Comparison of ENCODE assay signal across 1 cellular context in the genomic region with DNA sequence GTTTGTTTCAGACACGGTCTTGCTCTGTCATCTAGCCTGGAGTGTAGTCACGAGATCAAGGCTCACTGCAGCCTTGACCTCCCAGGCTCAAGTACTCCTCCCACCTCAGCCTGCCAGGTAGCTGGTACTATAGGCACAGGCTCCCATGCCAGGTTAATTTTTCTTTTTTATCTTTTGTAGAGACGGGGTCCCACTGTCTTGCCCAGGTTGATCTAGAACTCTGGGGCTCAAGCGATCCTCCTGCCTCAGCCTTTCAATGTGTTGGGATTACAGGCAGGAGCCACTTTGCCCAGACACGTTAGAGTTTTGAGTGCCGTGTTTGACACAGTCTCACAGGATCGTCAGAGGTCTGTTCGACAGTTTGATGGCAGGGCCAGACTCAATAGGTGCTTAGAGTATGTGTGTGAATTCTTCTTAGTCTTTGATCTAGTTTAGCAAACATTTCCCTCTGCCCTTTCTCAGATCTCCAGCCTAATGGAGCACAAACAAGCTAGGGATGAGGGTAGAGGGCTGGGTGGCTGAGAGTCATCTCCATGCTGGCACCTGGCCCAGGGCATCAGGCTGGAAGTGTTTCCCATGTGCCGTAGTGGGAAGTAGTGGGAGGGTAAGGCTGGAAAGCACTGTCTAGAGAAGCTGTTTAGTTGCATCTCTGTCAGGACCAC.
TF ChIP-seq lines count a peak whose summit lies in the region.

No MANE protein-coding gene starts in this region.

TF ChIP-seq in HepG2, 621 proteins besides CTCF, POLR2A, EP300 and RAD21 (continued from another document and continues in another):
- TF ChIP-seq, protein P1, sequence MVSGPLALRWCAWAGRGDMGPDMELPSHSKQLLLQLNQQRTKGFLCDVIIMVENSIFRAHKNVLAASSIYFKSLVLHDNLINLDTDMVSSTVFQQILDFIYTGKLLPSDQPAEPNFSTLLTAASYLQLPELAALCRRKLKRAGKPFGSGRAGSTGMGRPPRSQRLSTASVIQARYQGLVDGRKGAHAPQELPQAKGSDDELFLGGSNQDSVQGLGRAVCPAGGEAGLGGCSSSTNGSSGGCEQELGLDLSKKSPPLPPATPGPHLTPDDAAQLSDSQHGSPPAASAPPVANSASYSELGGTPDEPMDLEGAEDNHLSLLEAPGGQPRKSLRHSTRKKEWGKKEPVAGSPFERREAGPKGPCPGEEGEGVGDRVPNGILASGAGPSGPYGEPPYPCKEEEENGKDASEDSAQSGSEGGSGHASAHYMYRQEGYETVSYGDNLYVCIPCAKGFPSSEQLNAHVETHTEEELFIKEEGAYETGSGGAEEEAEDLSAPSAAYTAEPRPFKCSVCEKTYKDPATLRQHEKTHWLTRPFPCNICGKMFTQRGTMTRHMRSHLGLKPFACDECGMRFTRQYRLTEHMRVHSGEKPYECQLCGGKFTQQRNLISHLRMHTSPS (CRISPR knock-in tag; IDR thresholded peaks at IDR 0.05; ENCODE audit: low read depth): peak; percentile 61; the same call in 1 of the 2 replicates
- TF ChIP-seq, protein P2, sequence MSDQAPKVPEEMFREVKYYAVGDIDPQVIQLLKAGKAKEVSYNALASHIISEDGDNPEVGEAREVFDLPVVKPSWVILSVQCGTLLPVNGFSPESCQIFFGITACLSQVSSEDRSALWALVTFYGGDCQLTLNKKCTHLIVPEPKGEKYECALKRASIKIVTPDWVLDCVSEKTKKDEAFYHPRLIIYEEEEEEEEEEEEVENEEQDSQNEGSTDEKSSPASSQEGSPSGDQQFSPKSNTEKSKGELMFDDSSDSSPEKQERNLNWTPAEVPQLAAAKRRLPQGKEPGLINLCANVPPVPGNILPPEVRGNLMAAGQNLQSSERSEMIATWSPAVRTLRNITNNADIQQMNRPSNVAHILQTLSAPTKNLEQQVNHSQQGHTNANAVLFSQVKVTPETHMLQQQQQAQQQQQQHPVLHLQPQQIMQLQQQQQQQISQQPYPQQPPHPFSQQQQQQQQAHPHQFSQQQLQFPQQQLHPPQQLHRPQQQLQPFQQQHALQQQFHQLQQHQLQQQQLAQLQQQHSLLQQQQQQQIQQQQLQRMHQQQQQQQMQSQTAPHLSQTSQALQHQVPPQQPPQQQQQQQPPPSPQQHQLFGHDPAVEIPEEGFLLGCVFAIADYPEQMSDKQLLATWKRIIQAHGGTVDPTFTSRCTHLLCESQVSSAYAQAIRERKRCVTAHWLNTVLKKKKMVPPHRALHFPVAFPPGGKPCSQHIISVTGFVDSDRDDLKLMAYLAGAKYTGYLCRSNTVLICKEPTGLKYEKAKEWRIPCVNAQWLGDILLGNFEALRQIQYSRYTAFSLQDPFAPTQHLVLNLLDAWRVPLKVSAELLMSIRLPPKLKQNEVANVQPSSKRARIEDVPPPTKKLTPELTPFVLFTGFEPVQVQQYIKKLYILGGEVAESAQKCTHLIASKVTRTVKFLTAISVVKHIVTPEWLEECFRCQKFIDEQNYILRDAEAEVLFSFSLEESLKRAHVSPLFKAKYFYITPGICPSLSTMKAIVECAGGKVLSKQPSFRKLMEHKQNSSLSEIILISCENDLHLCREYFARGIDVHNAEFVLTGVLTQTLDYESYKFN (CRISPR knock-in tag; conservative IDR thresholded peaks at IDR 0.05): peak; percentile 75
- TF ChIP-seq ZFP36L1 (CRISPR knock-in tag; IDR thresholded peaks at IDR 0.05): no peak
- TF ChIP-seq ZNF883 (CRISPR knock-in tag; IDR thresholded peaks at IDR 0.05; ENCODE audit: not compliant biosample characterization): no peak
- TF ChIP-seq, protein P3, sequence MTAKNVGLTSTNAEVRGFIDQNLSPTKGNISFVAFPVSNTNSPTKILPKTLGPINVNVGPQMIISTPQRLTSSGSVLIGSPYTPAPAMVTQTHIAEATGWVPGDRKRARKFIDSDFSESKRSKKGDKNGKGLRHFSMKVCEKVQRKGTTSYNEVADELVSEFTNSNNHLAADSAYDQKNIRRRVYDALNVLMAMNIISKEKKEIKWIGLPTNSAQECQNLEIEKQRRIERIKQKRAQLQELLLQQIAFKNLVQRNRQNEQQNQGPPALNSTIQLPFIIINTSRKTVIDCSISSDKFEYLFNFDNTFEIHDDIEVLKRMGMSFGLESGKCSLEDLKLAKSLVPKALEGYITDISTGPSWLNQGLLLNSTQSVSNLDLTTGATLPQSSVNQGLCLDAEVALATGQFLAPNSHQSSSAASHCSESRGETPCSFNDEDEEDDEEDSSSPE (CRISPR knock-in tag; IDR thresholded peaks at IDR 0.05): 0 out of 2 replicates have a peak, but pooled peaks have one; percentile 8
- 0 out of 2 replicates have a peak, but pooled peaks have one; percentile 73 for TF ChIP-seq ARID2 (CRISPR knock-in tag; IDR thresholded peaks at IDR 0.05; ENCODE audit: borderline replicate concordance)
- 0 out of 2 replicates have a peak, but pooled peaks have one; percentile 41 for TF ChIP-seq ZNF788 (CRISPR knock-in tag; IDR thresholded peaks at IDR 0.05; ENCODE audit: borderline replicate concordance)
- TF ChIP-seq BHLHE40 (IDR thresholded peaks at IDR 0.05; ENCODE audit: low read length): peak; percentile 82
- peak; percentile 66 for TF ChIP-seq ASH2L (IDR thresholded peaks at IDR 0.05; ENCODE audit: insufficient read length, low read depth, low read length)
- 0 out of 2 replicates have a peak, but pooled peaks have one; percentile 12 for TF ChIP-seq CEBPG (CRISPR knock-in tag; IDR thresholded peaks at IDR 0.05)
- TF ChIP-seq, protein P4, sequence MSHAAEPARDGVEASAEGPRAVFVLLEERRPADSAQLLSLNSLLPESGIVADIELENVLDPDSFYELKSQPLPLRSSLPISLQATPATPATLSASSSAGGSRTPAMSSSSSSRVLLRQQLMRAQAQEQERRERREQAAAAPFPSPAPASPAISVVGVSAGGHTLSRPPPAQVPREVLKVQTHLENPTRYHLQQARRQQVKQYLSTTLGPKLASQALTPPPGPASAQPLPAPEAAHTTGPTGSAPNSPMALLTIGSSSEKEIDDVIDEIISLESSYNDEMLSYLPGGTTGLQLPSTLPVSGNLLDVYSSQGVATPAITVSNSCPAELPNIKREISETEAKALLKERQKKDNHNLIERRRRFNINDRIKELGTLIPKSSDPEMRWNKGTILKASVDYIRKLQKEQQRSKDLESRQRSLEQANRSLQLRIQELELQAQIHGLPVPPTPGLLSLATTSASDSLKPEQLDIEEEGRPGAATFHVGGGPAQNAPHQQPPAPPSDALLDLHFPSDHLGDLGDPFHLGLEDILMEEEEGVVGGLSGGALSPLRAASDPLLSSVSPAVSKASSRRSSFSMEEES (CRISPR knock-in tag; IDR thresholded peaks at IDR 0.05): peak; percentile 78
- TF ChIP-seq, protein P5, sequence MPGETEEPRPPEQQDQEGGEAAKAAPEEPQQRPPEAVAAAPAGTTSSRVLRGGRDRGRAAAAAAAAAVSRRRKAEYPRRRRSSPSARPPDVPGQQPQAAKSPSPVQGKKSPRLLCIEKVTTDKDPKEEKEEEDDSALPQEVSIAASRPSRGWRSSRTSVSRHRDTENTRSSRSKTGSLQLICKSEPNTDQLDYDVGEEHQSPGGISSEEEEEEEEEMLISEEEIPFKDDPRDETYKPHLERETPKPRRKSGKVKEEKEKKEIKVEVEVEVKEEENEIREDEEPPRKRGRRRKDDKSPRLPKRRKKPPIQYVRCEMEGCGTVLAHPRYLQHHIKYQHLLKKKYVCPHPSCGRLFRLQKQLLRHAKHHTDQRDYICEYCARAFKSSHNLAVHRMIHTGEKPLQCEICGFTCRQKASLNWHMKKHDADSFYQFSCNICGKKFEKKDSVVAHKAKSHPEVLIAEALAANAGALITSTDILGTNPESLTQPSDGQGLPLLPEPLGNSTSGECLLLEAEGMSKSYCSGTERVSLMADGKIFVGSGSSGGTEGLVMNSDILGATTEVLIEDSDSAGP (CRISPR knock-in tag; IDR thresholded peaks at IDR 0.05; ENCODE audit: borderline replicate concordance): peak; percentile 45; the same call in 1 of the 2 replicates
- peak; percentile 30; the same call in 1 of the 2 replicates for TF ChIP-seq PPARG (CRISPR knock-in tag; conservative IDR thresholded peaks at IDR 0.05)
- peak; percentile 47; the same call in 1 of the 2 replicates for TF ChIP-seq GFI1 (CRISPR knock-in tag; IDR thresholded peaks at IDR 0.05; ENCODE audit: borderline replicate concordance)
- peak; percentile 30; the same call in 1 of the 2 replicates for TF ChIP-seq THAP11 (CRISPR knock-in tag; IDR thresholded peaks at IDR 0.05)
- TF ChIP-seq BCL6 (CRISPR knock-in tag; IDR thresholded peaks at IDR 0.05): peak; percentile 68
- no peak for TF ChIP-seq ZNF33B (CRISPR knock-in tag; IDR thresholded peaks at IDR 0.05)
- TF ChIP-seq ZMYM3 (CRISPR knock-in tag; IDR thresholded peaks at IDR 0.05): no peak; the same call in 1 of the 2 replicates
- peak; percentile 14 for TF ChIP-seq RXRA (CRISPR knock-in tag; IDR thresholded peaks at IDR 0.05)
- TF ChIP-seq SRSF4 (IDR thresholded peaks at IDR 0.05; ENCODE audit: low read depth, low read length, poor library complexity, severe bottlenecking): no peak
- peak; percentile 27; the same call in 1 of the 2 replicates for TF ChIP-seq MED13 (CRISPR knock-in tag; IDR thresholded peaks at IDR 0.05)
- TF ChIP-seq, protein P6, sequence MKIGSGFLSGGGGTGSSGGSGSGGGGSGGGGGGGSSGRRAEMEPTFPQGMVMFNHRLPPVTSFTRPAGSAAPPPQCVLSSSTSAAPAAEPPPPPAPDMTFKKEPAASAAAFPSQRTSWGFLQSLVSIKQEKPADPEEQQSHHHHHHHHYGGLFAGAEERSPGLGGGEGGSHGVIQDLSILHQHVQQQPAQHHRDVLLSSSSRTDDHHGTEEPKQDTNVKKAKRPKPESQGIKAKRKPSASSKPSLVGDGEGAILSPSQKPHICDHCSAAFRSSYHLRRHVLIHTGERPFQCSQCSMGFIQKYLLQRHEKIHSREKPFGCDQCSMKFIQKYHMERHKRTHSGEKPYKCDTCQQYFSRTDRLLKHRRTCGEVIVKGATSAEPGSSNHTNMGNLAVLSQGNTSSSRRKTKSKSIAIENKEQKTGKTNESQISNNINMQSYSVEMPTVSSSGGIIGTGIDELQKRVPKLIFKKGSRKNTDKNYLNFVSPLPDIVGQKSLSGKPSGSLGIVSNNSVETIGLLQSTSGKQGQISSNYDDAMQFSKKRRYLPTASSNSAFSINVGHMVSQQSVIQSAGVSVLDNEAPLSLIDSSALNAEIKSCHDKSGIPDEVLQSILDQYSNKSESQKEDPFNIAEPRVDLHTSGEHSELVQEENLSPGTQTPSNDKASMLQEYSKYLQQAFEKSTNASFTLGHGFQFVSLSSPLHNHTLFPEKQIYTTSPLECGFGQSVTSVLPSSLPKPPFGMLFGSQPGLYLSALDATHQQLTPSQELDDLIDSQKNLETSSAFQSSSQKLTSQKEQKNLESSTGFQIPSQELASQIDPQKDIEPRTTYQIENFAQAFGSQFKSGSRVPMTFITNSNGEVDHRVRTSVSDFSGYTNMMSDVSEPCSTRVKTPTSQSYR (CRISPR knock-in tag; IDR thresholded peaks at IDR 0.05; ENCODE audit: borderline replicate concordance): peak; percentile 36; the same call in 1 of the 2 replicates
- TF ChIP-seq HOXA3 (CRISPR knock-in tag; IDR thresholded peaks at IDR 0.05): peak; percentile 35
- TF ChIP-seq KDM4B (CRISPR knock-in tag; IDR thresholded peaks at IDR 0.05): 0 out of 2 replicates have a peak, but pooled peaks have one; percentile 26
- TF ChIP-seq, protein P7, sequence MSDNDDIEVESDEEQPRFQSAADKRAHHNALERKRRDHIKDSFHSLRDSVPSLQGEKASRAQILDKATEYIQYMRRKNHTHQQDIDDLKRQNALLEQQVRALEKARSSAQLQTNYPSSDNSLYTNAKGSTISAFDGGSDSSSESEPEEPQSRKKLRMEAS (IDR thresholded peaks at IDR 0.05): peak; percentile 67
- no peak for TF ChIP-seq TBL1XR1 (IDR thresholded peaks at IDR 0.05; ENCODE audit: borderline replicate concordance, low read length, partially characterized antibody)
- peak; percentile 32; the same call in 1 of the 2 replicates for TF ChIP-seq ZNF205 (CRISPR knock-in tag; IDR thresholded peaks at IDR 0.05)
- 0 out of 2 replicates have a peak, but pooled peaks have one; percentile 22 for TF ChIP-seq ZFY (CRISPR knock-in tag; IDR thresholded peaks at IDR 0.05)
- peak; percentile 60 for TF ChIP-seq FOXA3 (CRISPR knock-in tag; IDR thresholded peaks at IDR 0.05)
- TF ChIP-seq, protein P8, sequence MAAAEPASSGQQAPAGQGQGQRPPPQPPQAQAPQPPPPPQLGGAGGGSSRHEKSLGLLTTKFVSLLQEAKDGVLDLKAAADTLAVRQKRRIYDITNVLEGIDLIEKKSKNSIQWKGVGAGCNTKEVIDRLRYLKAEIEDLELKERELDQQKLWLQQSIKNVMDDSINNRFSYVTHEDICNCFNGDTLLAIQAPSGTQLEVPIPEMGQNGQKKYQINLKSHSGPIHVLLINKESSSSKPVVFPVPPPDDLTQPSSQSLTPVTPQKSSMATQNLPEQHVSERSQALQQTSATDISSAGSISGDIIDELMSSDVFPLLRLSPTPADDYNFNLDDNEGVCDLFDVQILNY (CRISPR knock-in tag; conservative IDR thresholded peaks at IDR 0.05): no peak
- no peak for TF ChIP-seq CBX5 (CRISPR knock-in tag; IDR thresholded peaks at IDR 0.05; ENCODE audit: borderline replicate concordance)
- TF ChIP-seq ZNF543 (CRISPR knock-in tag; IDR thresholded peaks at IDR 0.05): 0 out of 2 replicates have a peak, but pooled peaks have one; percentile 56
- TF ChIP-seq NR2F6 (IDR thresholded peaks at IDR 0.05): peak; percentile 58
- TF ChIP-seq NR2F6 (CRISPR knock-in tag; IDR thresholded peaks at IDR 0.05): peak; percentile 68
- TF ChIP-seq PHF21A (CRISPR knock-in tag; IDR thresholded peaks at IDR 0.05): peak; percentile 80
- TF ChIP-seq ISL2 (CRISPR knock-in tag; IDR thresholded peaks at IDR 0.05): peak; percentile 80
- no peak for TF ChIP-seq ZNF615 (CRISPR knock-in tag; IDR thresholded peaks at IDR 0.05; ENCODE audit: borderline replicate concordance)
- TF ChIP-seq, protein P9, sequence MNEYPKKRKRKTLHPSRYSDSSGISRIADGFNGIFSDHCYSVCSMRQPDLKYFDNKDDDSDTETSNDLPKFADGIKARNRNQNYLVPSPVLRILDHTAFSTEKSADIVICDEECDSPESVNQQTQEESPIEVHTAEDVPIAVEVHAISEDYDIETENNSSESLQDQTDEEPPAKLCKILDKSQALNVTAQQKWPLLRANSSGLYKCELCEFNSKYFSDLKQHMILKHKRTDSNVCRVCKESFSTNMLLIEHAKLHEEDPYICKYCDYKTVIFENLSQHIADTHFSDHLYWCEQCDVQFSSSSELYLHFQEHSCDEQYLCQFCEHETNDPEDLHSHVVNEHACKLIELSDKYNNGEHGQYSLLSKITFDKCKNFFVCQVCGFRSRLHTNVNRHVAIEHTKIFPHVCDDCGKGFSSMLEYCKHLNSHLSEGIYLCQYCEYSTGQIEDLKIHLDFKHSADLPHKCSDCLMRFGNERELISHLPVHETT (CRISPR knock-in tag; conservative IDR thresholded peaks at IDR 0.05): no peak
- TF ChIP-seq MED8 (CRISPR knock-in tag; IDR thresholded peaks at IDR 0.05; ENCODE audit: insufficient replicate concordance): no peak
